ENCODE assay signal across 18 cellular contexts in genomic region chr4:37463033-37463432, GRCh38.
"Had no signal": no experiment of that assay in that cellular context is flagged by ENCODE, and none has a peak within 500 bp of the region (broad histone marks: within the 10 kb centered on the region; RNA-seq: fewer than 3 reads in every experiment).

No MANE protein-coding gene starts in this region.

- H3K9ac ChIP-seq: parathyroid adenoma had no signal

- H3K9me3 ChIP-seq: psoas muscle, sigmoid colon, upper lobe of right lung had no signal

- H3K4me1 ChIP-seq: parathyroid adenoma, psoas muscle, sigmoid colon, upper lobe of right lung had no signal

- H3K27ac ChIP-seq: dorsolateral prefrontal cortex, parathyroid adenoma, psoas muscle, sigmoid colon, skin epidermis, upper lobe of right lung had no signal

- H3K27me3 ChIP-seq: sigmoid colon, upper lobe of right lung had no signal

- H3K36me3 Mint-ChIP-seq: naive B cell; stimulated activated naive B cell treated with anti-CD40 and anti-IgM and Interleukin-4, amounts not matched to agents 10 μg/mL and 1 μg/mL and 100 μg/mL, for 72 hours had no signal

- H3K4me3 ChIP-seq: dorsolateral prefrontal cortex, psoas muscle, sigmoid colon, skin epidermis, upper lobe of right lung had no signal

- H3K36me3 ChIP-seq: sigmoid colon, upper lobe of right lung had no signal

- H3K4me3 Mint-ChIP-seq: naive B cell; nephron; stimulated activated naive B cell treated with anti-CD40 and anti-IgM and Interleukin-4, amounts not matched to agents 10 μg/mL and 1 μg/mL and 100 μg/mL, for 72 hours had no signal

- ATAC-seq: psoas muscle, upper lobe of right lung had no signal

- H3K4me1 Mint-ChIP-seq: nephron had no signal

- H3K27ac Mint-ChIP-seq: naive B cell; nephron; stimulated activated naive B cell treated with anti-CD40 and anti-IgM and Interleukin-4, amounts not matched to agents 10 μg/mL and 1 μg/mL and 100 μg/mL, for 72 hours had no signal

- H3K9me3 Mint-ChIP-seq: nephron had no signal

- DNase-seq: central memory CD4-positive, alpha-beta T cell; cortex of kidney; dorsolateral prefrontal cortex; effector CD8-positive, alpha-beta T cell; foreskin melanocyte; head of caudate nucleus; hippocampal formation; naive B cell; psoas muscle; retina; sigmoid colon; stimulated activated CD4-positive, alpha-beta T cell treated with anti-CD3 and anti-CD28 coated beads, Interleukin-2, amount 100 ng/mL, for 24 hours; stimulated activated CD4-positive, alpha-beta T cell treated with anti-CD3 and anti-CD28 coated beads, Interleukin-4, amount 100 ng/mL, for 4 hours; stimulated activated naive B cell treated with anti-CD40 and anti-IgM and Interleukin-4, amounts not matched to agents 10 μg/mL and 1 μg/mL and 100 μg/mL, for 72 hours; upper lobe of right lung had no signal

- H2AFZ ChIP-seq: parathyroid adenoma had no signal
